Comparison of ENCODE assay signal across 1 cellular context in genomic region chr17:57737450-57737849, GRCh38.
TF ChIP-seq lines count a peak whose summit lies in the region.

No MANE protein-coding gene starts in this region.

TF ChIP-seq in Ishikawa, 13 proteins besides CTCF, POLR2A, EP300 and RAD21 (continued from another document):
- no peak for TF ChIP-seq REST (IDR thresholded peaks at IDR 0.05; ENCODE audit: low read depth)
- TF ChIP-seq TAF1 (IDR thresholded peaks at IDR 0.05; ENCODE audit: low read depth) = no peak
- TF ChIP-seq YY1 (IDR thresholded peaks at IDR 0.05; ENCODE audit: low read depth) = no peak
- no peak for TF ChIP-seq TEAD4 (IDR thresholded peaks at IDR 0.05)
